8 cellular contexts compared by ENCODE assay signal in genomic region chr10:97736902-97737769, GRCh38. TPM values are rescaled to one million over a fixed set of nuclear protein-coding genes. Genes with fewer than 3 reads are reported as not detected.
A peak's percentile ranks its signal among the peaks of the same experiment; 100 is the strongest.
DNase-seq lines count a peak whose midpoint lies in the region; ATAC-seq and TF ChIP-seq lines count a peak whose summit lies in the region.

ZFYVE27 (plus strand) TSS chr10:97737128; CDS start chr10:97738478, 1,350 bp downstream.

- H3K4me1 ChIP-seq in liver (ENCODE audit: control insufficient read depth in 4 of 4, insufficient read depth in 4 of 4, low read length in 3 of 4) = peaks cover 4 to 17% (median 10%) of the 10 kb centered on the region in 4 donors

- CTCF ChIA-PET in activated CD4-positive, alpha-beta memory T cell treated with anti-CD3 and anti-CD28 coated beads for 36 hours (lab: Charles Lee) = interaction anchor here (0.8 to 16.8 kb wide), 9 partner anchors 10 to 433 kb away, joined by 3 to 588 read pairs (median 5); partner anchors contain the start of genes ANKRD2, AVPI1 and MARVELD1

- under 1% methylated on average over 72 of the region's 72 CpGs for WGBS in liver

- no peaks in the 10 kb centered on the region for H3K9me3 ChIP-seq in liver (ENCODE audit: control insufficient read depth in 4 of 4, low read length in 3 of 4)

- peak within 1 kb of the TSS; percentile 89 for H3K27ac Mint-ChIP-seq in activated CD4-positive, alpha-beta memory T cell treated with anti-CD3 and anti-CD28 coated beads for 36 hours

- TF ChIP-seq CTCF in liver (IDR thresholded peaks at IDR 0.05; ENCODE audit: low read depth, low read length, missing input control) = no peak

- H3K27me3 ChIP-seq in liver (ENCODE audit: control insufficient read depth in 4 of 4, insufficient read depth in 4 of 4, low read length in 3 of 4) = no peaks in the 10 kb centered on the region

- peak within 1 kb of the TSS; percentile 95 for H3K4me3 Mint-ChIP-seq in activated CD4-positive, alpha-beta memory T cell treated with anti-CD3 and anti-CD28 coated beads for 36 hours

- no peak for TF ChIP-seq RAD21 in liver (IDR thresholded peaks at IDR 0.05)

- peaks cover 41% of the 10 kb centered on the region for H3K4me1 Mint-ChIP-seq in activated CD4-positive, alpha-beta memory T cell treated with anti-CD3 and anti-CD28 coated beads for 36 hours (ENCODE audit: low read depth)

- H3K9ac ChIP-seq in liver (ENCODE audit: low read depth in 1 of 2, low read length in 2 of 2) = peak within 1 kb of the TSS; percentile 56 to 95

- peaks cover 0 to 13% (median 7%) of the 10 kb centered on the region in 4 donors for H3K36me3 ChIP-seq in liver (ENCODE audit: control insufficient read depth in 4 of 4, insufficient read depth in 3 of 4, low read depth in 1 of 4, low read length in 3 of 4)

- peak; percentile 82 for ATAC-seq in GM19395 (IDR thresholded peaks at IDR 0.05; ENCODE audit: unreplicated experiment)
- peak; percentile 68 for ATAC-seq in HG03558 (IDR thresholded peaks at IDR 0.05; ENCODE audit: extremely low read depth, unreplicated experiment)

- DNase-seq in CD1c-positive myeloid dendritic cell (ENCODE audit: extremely low spot score) (peak; percentile 99), NCI-H774 (lab: John Stamatoyannopoulos, UW) (peak; percentile 71), dermis microvascular lymphatic vessel endothelial cell (ENCODE audit: low read depth in 2 of 2) (peak; percentile 88 to 93)
- peak; percentile 98 for DNase-seq in activated CD4-positive, alpha-beta memory T cell treated with anti-CD3 and anti-CD28 coated beads for 36 hours
- peak; percentile 95 for DNase-seq in stimulated activated CD4-positive, alpha-beta T cell treated with anti-CD3 and anti-CD28 coated beads, Interleukin-4, amount 100 ng/mL, for 1 hour

- peak within 1 kb of the TSS; percentile 90 to 96 for H3K27ac ChIP-seq in liver (ENCODE audit: low read depth in 1 of 2, low read length in 2 of 2)

- POLR2A ChIA-PET in activated CD4-positive, alpha-beta memory T cell treated with anti-CD3 and anti-CD28 coated beads for 36 hours (lab: Charles Lee) = interaction anchor here (0.7 to 1.5 kb wide), 7 partner anchors 10 to 397 kb away, joined by 3 to 12 read pairs (median 4); partner anchors contain the start of genes AVPI1, MARVELD1 and R3HCC1L

- intact Hi-C loops in activated CD4-positive, alpha-beta memory T cell treated with anti-CD3 and anti-CD28 coated beads for 36 hours (cut with micrococcal nuclease) = loop anchor here (1.0 to 10.0 kb wide), 3 partner anchors 50 to 162 kb away; partner anchors contain the start of genes ANKRD2 and AVPI1

- H3K36me3 Mint-ChIP-seq in activated CD4-positive, alpha-beta memory T cell treated with anti-CD3 and anti-CD28 coated beads for 36 hours = peaks cover 22% of the 10 kb centered on the region

- peak within 1 kb of the TSS; percentile 87 to 92 (median 89) for H3K4me3 ChIP-seq in liver (ENCODE audit: low read depth in 1 of 3, low read length in 3 of 3)

- no peaks in the 10 kb centered on the region for H3K27me3 Mint-ChIP-seq in activated CD4-positive, alpha-beta memory T cell treated with anti-CD3 and anti-CD28 coated beads for 36 hours

- H3K9me3 Mint-ChIP-seq in activated CD4-positive, alpha-beta memory T cell treated with anti-CD3 and anti-CD28 coated beads for 36 hours = no peaks in the 10 kb centered on the region

TF ChIP-seq in liver, 16 proteins besides CTCF, POLR2A, EP300 and RAD21:
- TF ChIP-seq JUND (IDR thresholded peaks at IDR 0.05) = peak; percentile 30 to 42
- TF ChIP-seq FOXA2 (IDR thresholded peaks at IDR 0.05) = no peak
- TF ChIP-seq YY1 (IDR thresholded peaks at IDR 0.05) = peak; percentile 46
- no peak for TF ChIP-seq REST (IDR thresholded peaks at IDR 0.05)
- TF ChIP-seq NR2F2 (IDR thresholded peaks at IDR 0.05) = peak; percentile 25
- TF ChIP-seq TAF1 (conservative IDR thresholded peaks at IDR 0.05) = no peak
- TF ChIP-seq GABPA (IDR thresholded peaks at IDR 0.05 in 1 of 2, conservative IDR thresholded peaks at IDR 0.05 in 1 of 2) = peak in 1 of 2 donors; percentile 83
- TF ChIP-seq HNF4A (conservative IDR thresholded peaks at IDR 0.05) = peak; percentile 83 to 87
- TF ChIP-seq RXRA (IDR thresholded peaks at IDR 0.05) = peak; percentile 63 to 76
- peak; percentile 85 to 86 for TF ChIP-seq EGR1 (IDR thresholded peaks at IDR 0.05; ENCODE audit: low read depth in 2 of 2)
- TF ChIP-seq MAX (IDR thresholded peaks at IDR 0.05) = peak; percentile 99
- peak; percentile 63 for TF ChIP-seq SP1 (IDR thresholded peaks at IDR 0.05)
- TF ChIP-seq HNF4G (IDR thresholded peaks at IDR 0.05) = peak; percentile 81
- TF ChIP-seq FOXA1 (IDR thresholded peaks at IDR 0.05) = no peak
- no peak for TF ChIP-seq ATF3 (IDR thresholded peaks at IDR 0.05)
- no peak for TF ChIP-seq ZBTB33 (IDR thresholded peaks at IDR 0.05)

RNA-seq across cellular contexts. Expression of gene ZFYVE27, which starts in this region (rescaled TPM):
- 10 to 100 TPM; 20.9 to 22.8 TPM for total RNA-seq in activated CD4-positive, alpha-beta memory T cell treated with anti-CD3 and anti-CD28 coated beads for 36 hours
- 10.0 and 17.6 TPM in 2 replicates for total RNA-seq in dermis microvascular lymphatic vessel endothelial cell
- total RNA-seq in liver = 10 to 100 TPM; 14.6 to 25.9 TPM
- 10 to 100 TPM; 10.2 to 11.6 TPM for polyA plus RNA-seq in liver

Comparison
In these comparisons a context has a peak if more than half of its experiments do, and no peak if none do; other contexts are left out.
1. Peak in every context shown above with its lines: DNase-seq, ATAC-seq, H3K4me3 ChIP-seq and H3K27ac ChIP-seq.